28 cellular contexts compared by ENCODE assay signal in genomic region chrX:69546417-69546816, GRCh38. TPM values are rescaled to one million over a fixed set of nuclear protein-coding genes. Genes with fewer than 3 reads are reported as not detected.
"Had no signal": no experiment of that assay in that cellular context is flagged by ENCODE, and none has a peak within 500 bp of the region (broad histone marks: within the 10 kb centered on the region; RNA-seq: fewer than 3 reads in every experiment).

No MANE protein-coding gene starts in this region.

- H3K4me1 Mint-ChIP-seq: activated T-helper 17 cell treated with anti-CD3 and anti-CD28 coated beads, Interleukin-2, amount 50 U/mL, for 72 hours; central memory CD8-positive, alpha-beta T cell had no signal

- H3K4me1 ChIP-seq: breast epithelium, esophagus squamous epithelium, heart right ventricle, left ventricle myocardium inferior, spleen, suprapubic skin, tibial artery had no signal

- H3K36me3 ChIP-seq: breast epithelium, esophagus squamous epithelium, heart right ventricle, left ventricle myocardium inferior, spleen, suprapubic skin, tibial artery had no signal

- H3K36me3 Mint-ChIP-seq: natural killer cell treated with Interleukin-12 subunit alpha and Interleukin-12 subunit beta and Interleukin-15 and Interleukin-18, amount 100 ng/mL, for 72 hours had no signal

- H3K4me3 ChIP-seq: breast epithelium, esophagus squamous epithelium, heart right ventricle, left ventricle myocardium inferior, lung, spleen, suprapubic skin, tibial artery had no signal

- H3K4me3 Mint-ChIP-seq: activated CD8-positive, alpha-beta T cell treated with anti-CD3 and anti-CD28 coated beads for 36 hours; activated T-cell treated with anti-CD3 and anti-CD28 coated beads, Interleukin-2, amount 50 U/mL, for 4 hours; activated T-helper 17 cell treated with anti-CD3 and anti-CD28 coated beads, Interleukin-2, amount 50 U/mL, for 72 hours; central memory CD8-positive, alpha-beta T cell; dendritic cell treated with granulocyte-macrophage colony-stimulating factor and Interleukin-4, amounts not matched to agents 40 ng/mL and 50 ng/mL, for 4 days; natural killer cell treated with Interleukin-12 subunit alpha and Interleukin-12 subunit beta and Interleukin-15 and Interleukin-18, amount 100 ng/mL, for 72 hours had no signal

- H3K27ac Mint-ChIP-seq: activated CD8-positive, alpha-beta T cell treated with anti-CD3 and anti-CD28 coated beads for 36 hours; activated T-helper 17 cell treated with anti-CD3 and anti-CD28 coated beads, Interleukin-2, amount 50 U/mL, for 72 hours; dendritic cell treated with granulocyte-macrophage colony-stimulating factor and Interleukin-4, amounts not matched to agents 40 ng/mL and 50 ng/mL, for 4 days; natural killer cell treated with Interleukin-12 subunit alpha and Interleukin-12 subunit beta and Interleukin-15 and Interleukin-18, amount 100 ng/mL, for 72 hours had no signal

- H3K27ac ChIP-seq: breast epithelium, epithelial cell of prostate, esophagus squamous epithelium, heart right ventricle, left ventricle myocardium inferior, spleen, suprapubic skin, tibial artery, VCaP had no signal

- H3K9me3 Mint-ChIP-seq: activated CD8-positive, alpha-beta T cell treated with anti-CD3 and anti-CD28 coated beads for 36 hours; activated T-cell treated with anti-CD3 and anti-CD28 coated beads, Interleukin-2, amount 50 U/mL, for 4 hours; activated T-helper 17 cell treated with anti-CD3 and anti-CD28 coated beads, Interleukin-2, amount 50 U/mL, for 72 hours; central memory CD8-positive, alpha-beta T cell; dendritic cell treated with granulocyte-macrophage colony-stimulating factor and Interleukin-4, amounts not matched to agents 40 ng/mL and 50 ng/mL, for 4 days; natural killer cell treated with Interleukin-12 subunit alpha and Interleukin-12 subunit beta and Interleukin-15 and Interleukin-18, amount 100 ng/mL, for 72 hours had no signal

- H3K27me3 Mint-ChIP-seq: activated CD8-positive, alpha-beta T cell treated with anti-CD3 and anti-CD28 coated beads for 36 hours; activated T-helper 17 cell treated with anti-CD3 and anti-CD28 coated beads, Interleukin-2, amount 50 U/mL, for 72 hours; dendritic cell treated with granulocyte-macrophage colony-stimulating factor and Interleukin-4, amounts not matched to agents 40 ng/mL and 50 ng/mL, for 4 days had no signal

- H3K27me3 ChIP-seq: esophagus squamous epithelium, spleen, suprapubic skin, tibial artery had no signal

- DNase-seq: activated CD4-positive, alpha-beta T cell treated with anti-CD3 and anti-CD28 coated beads, Interleukin-2, amount 50 U/mL, for 1 hour; activated CD4-positive, CD25-positive, alpha-beta regulatory T cell treated with anti-CD3 and anti-CD28 coated beads, Interleukin-2, amount 50 U/mL, for 72 hours; activated CD8-positive, alpha-beta T cell treated with anti-CD3 and anti-CD28 coated beads for 36 hours; activated gamma-delta T cell treated with Interleukin-2 at 50 U/mL for 16 hours; activated naive CD4-positive, alpha-beta T cell treated with anti-CD3 and anti-CD28 coated beads, Interleukin-2, amount 50 U/mL, for 16 hours; activated T-cell treated with anti-CD3 and anti-CD28 coated beads, Interleukin-2, amount 50 U/mL, for 4 hours; amniotic stem cell; esophagus squamous epithelium; foreskin melanocyte; heart right ventricle; left ventricle myocardium inferior; mesendoderm; right cardiac atrium; spleen; stimulated activated naive CD4-positive, alpha-beta T cell; T-helper 9 cell; tibial artery had no signal

- ATAC-seq: activated CD8-positive, alpha-beta T cell treated with anti-CD3 and anti-CD28 coated beads for 36 hours; activated T-cell treated with anti-CD3 and anti-CD28 coated beads, Interleukin-2, amount 50 U/mL, for 4 hours; activated T-helper 17 cell treated with anti-CD3 and anti-CD28 coated beads, Interleukin-2, amount 50 U/mL, for 72 hours; heart right ventricle; right cardiac atrium had no signal

- H3K9me3 ChIP-seq: left ventricle myocardium inferior, suprapubic skin, tibial artery had no signal

RNA-seq across cellular contexts. Expression of gene NALF2, which starts 42.3 kb away (rescaled TPM):
- total RNA-seq: glomerular endothelial cell; myocyte; natural killer cell treated with Interleukin-12 subunit alpha and Interleukin-12 subunit beta and Interleukin-15 and Interleukin-18, amount 100 ng/mL, for 72 hours had no signal
